In the genomic region with DNA sequence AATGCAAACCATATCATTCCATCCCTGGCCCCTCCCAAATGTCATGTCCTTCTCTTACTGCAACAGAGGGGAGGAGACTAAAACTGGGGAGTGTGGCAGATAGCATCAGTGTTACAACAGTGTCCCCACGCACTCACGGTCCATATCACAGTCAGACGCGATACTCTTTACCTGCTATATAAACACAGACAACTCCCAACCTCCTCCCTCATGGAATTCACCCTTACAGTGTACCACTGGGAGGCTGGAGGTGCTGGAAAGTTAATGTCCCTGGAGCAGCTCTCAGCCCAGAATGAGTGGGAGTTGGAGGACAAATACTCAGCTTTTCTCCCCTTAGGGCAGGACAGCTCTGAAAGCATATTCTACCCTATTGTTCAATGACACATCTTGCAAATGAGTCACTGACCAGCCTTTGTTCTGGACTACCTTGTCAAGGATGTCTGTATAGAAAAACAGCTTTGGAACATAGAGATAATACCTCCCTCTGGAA, we compare ENCODE assay signal across 1 cellular context.
TF ChIP-seq lines count a peak whose summit lies in the region.

No MANE protein-coding gene starts in this region.

TF ChIP-seq in IMR-90, 13 proteins besides CTCF, POLR2A, EP300 and RAD21:
- no peak for TF ChIP-seq SMC3 (IDR thresholded peaks at IDR 0.05; ENCODE audit: low read depth, low read length)
- no peak for TF ChIP-seq CEBPB (IDR thresholded peaks at IDR 0.05; ENCODE audit: low read depth, low read length)
- TF ChIP-seq MAFK (IDR thresholded peaks at IDR 0.05; ENCODE audit: low read depth, low read length) = no peak
- TF ChIP-seq MXI1 (IDR thresholded peaks at IDR 0.05; ENCODE audit: borderline replicate concordance, low read depth, low read length) = no peak
